Comparison of ENCODE assay signal across 17 cellular contexts in genomic region chr2:196229013-196229412, GRCh38. TPM values are rescaled to one million over a fixed set of nuclear protein-coding genes. Genes with fewer than 3 reads are reported as not detected.
DNase-seq lines count a peak whose midpoint lies in the region; ATAC-seq lines count a peak whose summit lies in the region.
"Had no signal": no experiment of that assay in that cellular context is flagged by ENCODE, and none has a peak within 500 bp of the region (broad histone marks: within the 10 kb centered on the region; RNA-seq: fewer than 3 reads in every experiment).

No MANE protein-coding gene starts in this region.

- H2AFZ ChIP-seq in Karpas-422 (ENCODE audit: low read length), result peak overlapping the region; percentile 86
- H2AFZ ChIP-seq: hepatocyte had no signal

- no peaks in the 10 kb centered on the region for H3K79me2 ChIP-seq in Karpas-422 (ENCODE audit: low read length)
- H3K79me2 ChIP-seq: hepatocyte had no signal

- peak overlapping the region; percentile 41 for H3K4me3 Mint-ChIP-seq in activated naive CD8-positive, alpha-beta T cell
- H3K4me3 Mint-ChIP-seq in natural killer cell treated with Interleukin-12 subunit alpha and Interleukin-12 subunit beta and Interleukin-15 and Interleukin-18, amount 100 ng/mL, for 72 hours, result no peak overlapping the region

- H3K4me1 Mint-ChIP-seq in activated naive CD8-positive, alpha-beta T cell (ENCODE audit: low read depth), result peaks cover 96% of the 10 kb centered on the region
- peaks cover 54 to 57% of the 10 kb centered on the region in 2 donors for H3K4me1 Mint-ChIP-seq in natural killer cell treated with Interleukin-12 subunit alpha and Interleukin-12 subunit beta and Interleukin-15 and Interleukin-18, amount 100 ng/mL, for 72 hours (ENCODE audit: low read depth in 2 of 2)

- no peaks in the 10 kb centered on the region for H3K27me3 Mint-ChIP-seq in activated naive CD8-positive, alpha-beta T cell
- H3K27me3 Mint-ChIP-seq in natural killer cell treated with Interleukin-12 subunit alpha and Interleukin-12 subunit beta and Interleukin-15 and Interleukin-18, amount 100 ng/mL, for 72 hours, result no peaks in the 10 kb centered on the region

- H3K4me3 ChIP-seq in Karpas-422 (ENCODE audit: low read length), result peak overlapping the region; percentile 22; the same call in 1 of the 2 replicates
- H3K4me3 ChIP-seq: coronary artery, esophagus squamous epithelium, hepatocyte, thyroid gland had no signal

- no peak overlapping the region for H3K9ac ChIP-seq in Karpas-422 (ENCODE audit: low read length)

- no peaks in the 10 kb centered on the region for H3K9me2 ChIP-seq in Karpas-422 (replicated peaks; ENCODE audit: insufficient read depth, low read length)

- no peaks in the 10 kb centered on the region for H3K9me3 ChIP-seq in Karpas-422 (ENCODE audit: low read length)
- H3K9me3 ChIP-seq: esophagus squamous epithelium, thyroid gland had no signal

- no peaks in the 10 kb centered on the region for H4K20me1 ChIP-seq in Karpas-422 (ENCODE audit: insufficient read depth, low read depth, low read length)

- DNase-seq in NOMO-1 treated with DMSO at 0.1 percent for 48 hours (lab: John Stamatoyannopoulos, UW; ENCODE audit: unreplicated experiment) (peak; percentile 17), NOMO-1 treated with dmso at 0.1 percent for 144 hours (lab: John Stamatoyannopoulos, UW; ENCODE audit: unreplicated experiment) (no peak), Karpas-422 (no peak), superior temporal gyrus (ENCODE audit: extremely low spot score) (no peak)
- DNase-seq in natural killer cell treated with Interleukin-12 subunit alpha and Interleukin-12 subunit beta and Interleukin-15 and Interleukin-18, amount 100 ng/mL, for 72 hours (ENCODE audit: low spot score), result no peak
- DNase-seq: esophagus squamous epithelium, NCI-H1694, NCI-H69, SHP77 treated with DMSO at 0.1 percent for 48 hours, thyroid gland had no signal

- H3K27ac ChIP-seq in Karpas-422 (ENCODE audit: low read length), result peak overlapping the region; percentile 48
- H3K27ac ChIP-seq: 22Rv1, coronary artery, esophagus squamous epithelium, hepatocyte, HL-60, thyroid gland had no signal

- H3K4me2 ChIP-seq in Karpas-422 (ENCODE audit: low read depth, low read length, poor library complexity, severe bottlenecking), result peak overlapping the region; percentile 50
- H3K4me2 ChIP-seq: hepatocyte had no signal

- ATAC-seq in natural killer cell treated with Interleukin-12 subunit alpha and Interleukin-12 subunit beta and Interleukin-15 and Interleukin-18, amount 100 ng/mL, for 72 hours, result no peak
- ATAC-seq in activated CD4-positive, CD25-positive, alpha-beta regulatory T cell treated with anti-CD3 and anti-CD28 coated beads, Interleukin-2, amount 50 U/mL, for 24 hours, result no peak
- no peak for ATAC-seq in GM21786 (IDR thresholded peaks at IDR 0.05; ENCODE audit: unreplicated experiment)

- peak overlapping the region; percentile 96 for H3K27ac Mint-ChIP-seq in activated naive CD8-positive, alpha-beta T cell
- peak overlapping the region; percentile 69 to 99 for H3K27ac Mint-ChIP-seq in natural killer cell treated with Interleukin-12 subunit alpha and Interleukin-12 subunit beta and Interleukin-15 and Interleukin-18, amount 100 ng/mL, for 72 hours

- no peaks in the 10 kb centered on the region for H3K27me3 ChIP-seq in Karpas-422 (ENCODE audit: low read length)
- H3K27me3 ChIP-seq: esophagus squamous epithelium, hepatocyte, thyroid gland had no signal

- H3K36me3 Mint-ChIP-seq in activated naive CD8-positive, alpha-beta T cell, result peaks cover 6% of the 10 kb centered on the region
- peaks cover 10% of the 10 kb centered on the region for H3K36me3 Mint-ChIP-seq in natural killer cell treated with Interleukin-12 subunit alpha and Interleukin-12 subunit beta and Interleukin-15 and Interleukin-18, amount 100 ng/mL, for 72 hours

- H3K9me3 Mint-ChIP-seq in activated naive CD8-positive, alpha-beta T cell (ENCODE audit: low read depth), result peaks cover 4% of the 10 kb centered on the region
- H3K9me3 Mint-ChIP-seq in natural killer cell treated with Interleukin-12 subunit alpha and Interleukin-12 subunit beta and Interleukin-15 and Interleukin-18, amount 100 ng/mL, for 72 hours, result peaks cover 7% of the 10 kb centered on the region

- peaks cover 60% of the 10 kb centered on the region for H3K4me1 ChIP-seq in Karpas-422 (ENCODE audit: low read length)

- H3K36me3 ChIP-seq in Karpas-422 (ENCODE audit: insufficient read depth, low read length), result no peaks in the 10 kb centered on the region
- H3K36me3 ChIP-seq: esophagus squamous epithelium, thyroid gland had no signal

RNA-seq across cellular contexts. Expression of gene STK17B, which starts 57.6 kb away (rescaled TPM):
- 224 and 353 TPM in 2 replicates for total RNA-seq in Karpas-422 (2014; rRNA removed; shearing (Covaris generic); ENCODE audit: low replicate concordance)
- total RNA-seq in natural killer cell treated with Interleukin-12 subunit alpha and Interleukin-12 subunit beta and Interleukin-15 and Interleukin-18, amount 100 ng/mL, for 72 hours, result 100 to 1,000 TPM; 162 to 182 TPM
